In genomic region chr15:66648588-66648987, GRCh38 we compare ENCODE assay signal across 1 cellular context.
TF ChIP-seq lines count a peak whose summit lies in the region.

No MANE protein-coding gene starts in this region.

TF ChIP-seq in SK-N-SH treated with all-trans-retinoic acid at 6 μM for 48 hours, 23 proteins besides CTCF, POLR2A, EP300 and RAD21 (continued from another document):
- TF ChIP-seq, protein P1, sequence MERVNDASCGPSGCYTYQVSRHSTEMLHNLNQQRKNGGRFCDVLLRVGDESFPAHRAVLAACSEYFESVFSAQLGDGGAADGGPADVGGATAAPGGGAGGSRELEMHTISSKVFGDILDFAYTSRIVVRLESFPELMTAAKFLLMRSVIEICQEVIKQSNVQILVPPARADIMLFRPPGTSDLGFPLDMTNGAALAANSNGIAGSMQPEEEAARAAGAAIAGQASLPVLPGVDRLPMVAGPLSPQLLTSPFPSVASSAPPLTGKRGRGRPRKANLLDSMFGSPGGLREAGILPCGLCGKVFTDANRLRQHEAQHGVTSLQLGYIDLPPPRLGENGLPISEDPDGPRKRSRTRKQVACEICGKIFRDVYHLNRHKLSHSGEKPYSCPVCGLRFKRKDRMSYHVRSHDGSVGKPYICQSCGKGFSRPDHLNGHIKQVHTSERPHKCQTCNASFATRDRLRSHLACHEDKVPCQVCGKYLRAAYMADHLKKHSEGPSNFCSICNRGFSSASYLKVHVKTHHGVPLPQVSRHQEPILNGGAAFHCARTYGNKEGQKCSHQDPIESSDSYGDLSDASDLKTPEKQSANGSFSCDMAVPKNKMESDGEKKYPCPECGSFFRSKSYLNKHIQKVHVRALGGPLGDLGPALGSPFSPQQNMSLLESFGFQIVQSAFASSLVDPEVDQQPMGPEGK (CRISPR knock-in tag; IDR thresholded peaks at IDR 0.05; ENCODE audit: borderline replicate concordance) = no peak
